10 cellular contexts compared by ENCODE assay signal in genomic region chr14:49483266-49483665, GRCh38.
A peak's percentile ranks its signal among the peaks of the same experiment; 100 is the strongest.
DNase-seq lines count a peak whose midpoint lies in the region; ATAC-seq and TF ChIP-seq lines count a peak whose summit lies in the region.
"Had no signal": no experiment of that assay in that cellular context is flagged by ENCODE, and none has a peak within 500 bp of the region (broad histone marks: within the 10 kb centered on the region; RNA-seq: fewer than 3 reads in every experiment).

No MANE protein-coding gene starts in this region.

- H3K4me3 ChIP-seq in BLaER1 (no peak overlapping the region), uterus (no peak overlapping the region), upper lobe of right lung (no peak overlapping the region), colonic mucosa (no peak overlapping the region)

- no peaks in the 10 kb centered on the region for H3K27me3 ChIP-seq in BLaER1
- no peaks in the 10 kb centered on the region for H3K27me3 ChIP-seq in uterus
- no peaks in the 10 kb centered on the region for H3K27me3 ChIP-seq in upper lobe of right lung
- H3K27me3 ChIP-seq in colonic mucosa = no peaks in the 10 kb centered on the region
- H3K27me3 ChIP-seq: neutrophil had no signal

- H4K20me1 ChIP-seq in BLaER1 = no peaks in the 10 kb centered on the region

- intact Hi-C loops in uterus (cut with DNase I; ENCODE audit: low total_unique reads) = no loop called here
- intact Hi-C loops in upper lobe of right lung (cut with DNase I) = no loop called here
- intact Hi-C loops in colonic mucosa (cut with DNase I) = no loop called here

- 0 out of 2 replicates have a peak, but pooled peaks cover 8% of the 10 kb centered on the region for H3K9me3 ChIP-seq in BLaER1
- no peaks in the 10 kb centered on the region for H3K9me3 ChIP-seq in uterus
- H3K9me3 ChIP-seq in upper lobe of right lung = no peaks in the 10 kb centered on the region
- H3K9me3 ChIP-seq in colonic mucosa = no peaks in the 10 kb centered on the region
- H3K9me3 ChIP-seq: neutrophil had no signal

- DNase-seq in uterus (no peak), upper lobe of right lung (no peak), GM19240 (ENCODE audit: insufficient read length, low spot score) (no peak), colonic mucosa (no peak)
- DNase-seq: NCI-H2081 treated with DMSO at 0.1 percent for 48 hours had no signal

- no peak overlapping the region for H3K27ac ChIP-seq in BLaER1
- H3K27ac ChIP-seq in uterus = no peak overlapping the region
- no peak overlapping the region for H3K27ac ChIP-seq in upper lobe of right lung
- no peak overlapping the region for H3K27ac ChIP-seq in colonic mucosa
- H3K27ac ChIP-seq: neutrophil had no signal

- no peak for TF ChIP-seq POLR2A in uterus (IDR thresholded peaks at IDR 0.05)

- H3K4me1 ChIP-seq in BLaER1 (peaks cover 6% of the 10 kb centered on the region; the same call in 1 of the 2 replicates), uterus (no peaks in the 10 kb centered on the region), upper lobe of right lung (no peaks in the 10 kb centered on the region), colonic mucosa (no peaks in the 10 kb centered on the region)

- no peaks in the 10 kb centered on the region for H3K36me3 ChIP-seq in BLaER1
- H3K36me3 ChIP-seq in uterus = no peaks in the 10 kb centered on the region
- H3K36me3 ChIP-seq in upper lobe of right lung = no peaks in the 10 kb centered on the region
- no peaks in the 10 kb centered on the region for H3K36me3 ChIP-seq in colonic mucosa
- H3K36me3 ChIP-seq: neutrophil had no signal

- H3K9ac ChIP-seq in BLaER1 = no peak overlapping the region
- no peak overlapping the region for H3K9ac ChIP-seq in colonic mucosa (ENCODE audit: low read depth in 2 of 2, low read length in 2 of 2)

- ATAC-seq in GM19043 (IDR thresholded peaks at IDR 0.05; ENCODE audit: low read depth, unreplicated experiment) (peak; percentile 58), HG02610 (IDR thresholded peaks at IDR 0.05; ENCODE audit: unreplicated experiment) (peak; percentile 72), HG03378 (IDR thresholded peaks at IDR 0.05; ENCODE audit: unreplicated experiment) (peak; percentile 75), upper lobe of right lung (no peak)

- 0 out of 2 replicates have a peak overlapping the region, but pooled peaks have one; percentile 7 for H3K4me2 ChIP-seq in BLaER1

- no peak for TF ChIP-seq CTCF in uterus (IDR thresholded peaks at IDR 0.05)
- no peak for TF ChIP-seq CTCF in upper lobe of right lung (IDR thresholded peaks at IDR 0.05)
- TF ChIP-seq CTCF in colonic mucosa (IDR thresholded peaks at IDR 0.05) = no peak
